ENCODE assay signal across 23 cellular contexts in the genomic region with DNA sequence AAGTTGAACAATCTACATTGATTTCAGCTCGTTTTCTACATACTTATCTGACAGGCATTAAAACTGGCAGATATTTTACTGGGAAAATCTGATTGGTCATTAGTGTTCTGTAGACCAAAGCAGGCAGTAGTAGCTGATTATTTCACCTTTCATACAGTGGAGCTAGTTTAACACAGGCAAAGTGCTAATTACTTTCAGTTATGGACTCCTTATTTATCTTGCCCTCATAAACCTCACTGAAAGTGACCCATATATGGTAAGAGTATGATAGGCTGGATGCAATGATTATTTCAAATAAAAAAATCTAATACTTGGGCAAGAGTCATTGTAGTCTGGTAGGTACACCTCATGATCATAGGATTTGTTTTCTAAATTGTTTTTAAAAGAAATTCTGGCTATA.
"Had no signal": no experiment of that assay in that cellular context is flagged by ENCODE, and none has a peak within 500 bp of the region (broad histone marks: within the 10 kb centered on the region; RNA-seq: fewer than 3 reads in every experiment).

No MANE protein-coding gene starts in this region.

- ATAC-seq: left cardiac atrium; left lung; lower lobe of right lung; natural killer cell; right lobe of liver; stimulated activated effector memory CD8-positive, alpha-beta T cell treated with anti-CD3 and anti-CD28 coated beads, Interleukin-12 subunit alpha, Interleukin-12 subunit beta, amount 100 ng/mL, for 72 hours had no signal

- DNase-seq: hippocampal formation; kidney glomerular epithelial cell; left cardiac atrium; left lung; lower lobe of right lung; mammary epithelial cell; naive B cell; natural killer cell; nephron progenitor cell; occipital lobe; ovary; right lobe of liver; spleen; stimulated activated CD4-positive, alpha-beta T cell treated with anti-CD3 and anti-CD28 coated beads, Interleukin-4, amount 100 ng/mL, for 24 hours; stimulated activated naive CD4-positive, alpha-beta T cell; uterus had no signal

- H3K9me3 ChIP-seq: left lung, lower lobe of right lung, neutrophil, ovary, right atrium auricular region, right lobe of liver, spleen, suprapubic skin, thoracic aorta, tibial nerve, uterus had no signal

- H3K4me3 ChIP-seq: left lung, lower lobe of right lung, neural progenitor cell, ovary, right atrium auricular region, right lobe of liver, spleen, suprapubic skin, thoracic aorta, tibial nerve, uterus had no signal

- H3K4me1 ChIP-seq: neural progenitor cell, uterus had no signal

- H3K4me2 ChIP-seq: neural progenitor cell had no signal

- H3K27me3 ChIP-seq: left lung, neural progenitor cell, neutrophil, ovary, right atrium auricular region, right lobe of liver, spleen, suprapubic skin, tibial nerve, uterus had no signal

- H3K36me3 ChIP-seq: neural progenitor cell, neutrophil, ovary, right atrium auricular region, spleen, suprapubic skin, thoracic aorta, tibial nerve, uterus had no signal

- H3K27ac ChIP-seq: left lung, lower lobe of right lung, neural progenitor cell, neutrophil, ovary, right atrium auricular region, right lobe of liver, spleen, suprapubic skin, thoracic aorta, tibial nerve, uterus had no signal

- H3K9ac ChIP-seq: neural progenitor cell had no signal

- H2AFZ ChIP-seq: neural progenitor cell had no signal
